18 cellular contexts compared by ENCODE assay signal in the genomic region with DNA sequence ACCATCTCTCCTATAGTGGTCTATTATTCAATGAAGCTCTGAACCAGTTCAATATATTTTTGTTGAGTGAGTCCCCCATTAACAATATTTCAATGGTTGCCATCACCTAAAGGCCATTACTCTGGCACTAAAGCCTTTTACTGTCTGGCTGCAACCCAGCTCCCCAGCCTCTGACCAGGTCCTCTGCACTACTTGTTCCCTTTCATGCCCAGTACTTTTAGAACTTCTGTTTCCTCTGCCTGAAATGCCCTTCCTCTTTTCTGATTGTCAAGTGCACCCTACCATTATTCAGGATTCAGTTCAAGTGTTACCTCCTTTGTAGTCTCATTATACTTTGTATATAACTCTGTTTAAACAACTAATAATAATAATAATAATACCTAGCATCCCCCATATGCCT.
"Had no signal": no experiment of that assay in that cellular context is flagged by ENCODE, and none has a peak within 500 bp of the region (broad histone marks: within the 10 kb centered on the region; RNA-seq: fewer than 3 reads in every experiment).

No MANE protein-coding gene starts in this region.

- H3K9me3 ChIP-seq: body of pancreas, colonic mucosa, left ventricle myocardium inferior, thyroid gland, vagina had no signal

- ATAC-seq: activated CD8-positive, alpha-beta T cell treated with anti-CD3 and anti-CD28 coated beads, Interleukin-2, amount 10 ng/mL, durations not matched to agents 7 days and 5 days; body of pancreas; esophagus mucosa; natural killer cell; stimulated activated naive B cell treated with anti-CD40 and anti-IgM and Interleukin-4, amounts not matched to agents 10 μg/mL and 1 μg/mL and 100 μg/mL, for 72 hours; WTC11 had no signal

- H3K4me3 ChIP-seq: body of pancreas, colonic mucosa, left ventricle myocardium inferior, thyroid gland, vagina had no signal

- H3K4me1 Mint-ChIP-seq: natural killer cell, WTC11 had no signal

- H3K27me3 ChIP-seq: body of pancreas, colonic mucosa, thyroid gland, vagina had no signal

- H3K4me3 Mint-ChIP-seq: activated CD8-positive, alpha-beta T cell treated with anti-CD3 and anti-CD28 coated beads, Interleukin-2, amount 10 ng/mL, durations not matched to agents 7 days and 5 days; activated naive CD8-positive, alpha-beta T cell treated with anti-CD3 and anti-CD28 coated beads for 36 hours; activated T-helper 1 cell treated with anti-CD3 and anti-CD28 coated beads, Interleukin-12 subunit alpha, Interleukin-12 subunit beta, Interleukin-2, Interleukin-4 antibody, amounts not matched to agents 30 ng/mL and 10 ng/mL and 1 ng/mL, durations not matched to agents 14 hours and 24 hours and 36 hours; natural killer cell; stimulated activated naive B cell treated with anti-CD40 and anti-IgM and Interleukin-4, amounts not matched to agents 10 μg/mL and 1 μg/mL and 100 μg/mL, for 72 hours; WTC11 had no signal

- H3K27ac Mint-ChIP-seq: activated CD8-positive, alpha-beta T cell treated with anti-CD3 and anti-CD28 coated beads, Interleukin-2, amount 10 ng/mL, durations not matched to agents 7 days and 5 days; activated naive CD8-positive, alpha-beta T cell treated with anti-CD3 and anti-CD28 coated beads for 36 hours; activated T-helper 1 cell treated with anti-CD3 and anti-CD28 coated beads, Interleukin-12 subunit alpha, Interleukin-12 subunit beta, Interleukin-2, Interleukin-4 antibody, amounts not matched to agents 30 ng/mL and 10 ng/mL and 1 ng/mL, durations not matched to agents 14 hours and 24 hours and 36 hours; natural killer cell; stimulated activated naive B cell treated with anti-CD40 and anti-IgM and Interleukin-4, amounts not matched to agents 10 μg/mL and 1 μg/mL and 100 μg/mL, for 72 hours; WTC11 had no signal

- DNase-seq: activated CD4-positive, alpha-beta T cell treated with anti-CD3 and anti-CD28 coated beads for 48 hours; activated CD8-positive, alpha-beta T cell treated with anti-CD3 and anti-CD28 coated beads, Interleukin-2, amount 10 ng/mL, durations not matched to agents 7 days and 5 days; activated naive CD8-positive, alpha-beta T cell treated with anti-CD3 and anti-CD28 coated beads for 36 hours; body of pancreas; central memory CD4-positive, alpha-beta T cell; colonic mucosa; left ventricle myocardium inferior; mesenchymal stem cell; natural killer cell; posterior cingulate gyrus; stimulated activated CD4-positive, alpha-beta T cell treated with anti-CD3 and anti-CD28 coated beads, Interleukin-2, amount 100 ng/mL, for 48 hours; stimulated activated naive B cell treated with anti-CD40 and anti-IgM and Interleukin-4, amounts not matched to agents 10 μg/mL and 1 μg/mL and 100 μg/mL, for 72 hours; T-helper 9 cell; thyroid gland had no signal

- H3K36me3 ChIP-seq: colonic mucosa, left ventricle myocardium inferior, thyroid gland, vagina had no signal

- H3K27ac ChIP-seq: body of pancreas, colonic mucosa, left ventricle myocardium inferior, thyroid gland, vagina had no signal

- H3K9me3 Mint-ChIP-seq: activated naive CD8-positive, alpha-beta T cell treated with anti-CD3 and anti-CD28 coated beads for 36 hours; activated T-helper 1 cell treated with anti-CD3 and anti-CD28 coated beads, Interleukin-12 subunit alpha, Interleukin-12 subunit beta, Interleukin-2, Interleukin-4 antibody, amounts not matched to agents 30 ng/mL and 10 ng/mL and 1 ng/mL, durations not matched to agents 14 hours and 24 hours and 36 hours; natural killer cell; stimulated activated naive B cell treated with anti-CD40 and anti-IgM and Interleukin-4, amounts not matched to agents 10 μg/mL and 1 μg/mL and 100 μg/mL, for 72 hours; WTC11 had no signal

- H3K36me3 Mint-ChIP-seq: activated naive CD8-positive, alpha-beta T cell treated with anti-CD3 and anti-CD28 coated beads for 36 hours; natural killer cell; stimulated activated naive B cell treated with anti-CD40 and anti-IgM and Interleukin-4, amounts not matched to agents 10 μg/mL and 1 μg/mL and 100 μg/mL, for 72 hours; WTC11 had no signal

- H3K4me1 ChIP-seq: colonic mucosa, left ventricle myocardium inferior, thyroid gland, vagina had no signal

- H3K27me3 Mint-ChIP-seq: activated naive CD8-positive, alpha-beta T cell treated with anti-CD3 and anti-CD28 coated beads for 36 hours; stimulated activated naive B cell treated with anti-CD40 and anti-IgM and Interleukin-4, amounts not matched to agents 10 μg/mL and 1 μg/mL and 100 μg/mL, for 72 hours had no signal
